Comparison of ENCODE assay signal across 23 cellular contexts in genomic region chr12:40583743-40584142, GRCh38.
DNase-seq lines count a peak whose midpoint lies in the region; ATAC-seq, FAIRE-seq and TF ChIP-seq lines count a peak whose summit lies in the region.
"Had no signal": no experiment of that assay in that cellular context is flagged by ENCODE, and none has a peak within 500 bp of the region (broad histone marks: within the 10 kb centered on the region; RNA-seq: fewer than 3 reads in every experiment).

No MANE protein-coding gene starts in this region.

- BruUV-seq in HepG2 (replicated peaks; lab: Mats Ljungman, UMichigan): no TSS peak

- intact Hi-C loops in HepG2 (cut with micrococcal nuclease; ENCODE audit: unreplicated experiment): no loop called here
- intact Hi-C loops in right lobe of liver (cut with DNase I): no loop called here
- intact Hi-C loops in sigmoid colon (cut with DNase I): no loop called here

- no peak for TF ChIP-seq POLR2A in HepG2 (IDR thresholded peaks at IDR 0.05; ENCODE audit: insufficient read depth in 1 of 2, low read depth in 2 of 2, low read length in 2 of 2)
- no peak for TF ChIP-seq POLR2A in right lobe of liver (IDR thresholded peaks at IDR 0.05)
- TF ChIP-seq POLR2A in sigmoid colon (IDR thresholded peaks at IDR 0.05): no peak

- CTCF ChIA-PET in HepG2 (lab: Yijun Ruan, JAX; ENCODE audit: low intra/inter-chr PET ratio, low total read pairs): no interaction called here

- H3F3A ChIP-seq in neural cell (ENCODE audit: insufficient read depth, low read length, poor library complexity, severe bottlenecking) (no peaks in the 10 kb centered on the region), smooth muscle cell (ENCODE audit: low read depth) (no peaks in the 10 kb centered on the region)

- TF ChIP-seq EP300 in HepG2 (IDR thresholded peaks at IDR 0.05; ENCODE audit: low read depth in 2 of 2, low read length in 2 of 2): no peak
- no peak for TF ChIP-seq EP300 in HepG2 (CRISPR knock-in tag; IDR thresholded peaks at IDR 0.05; ENCODE audit: borderline replicate concordance)
- TF ChIP-seq EP300 in neural cell (conservative IDR thresholded peaks at IDR 0.05; ENCODE audit: poor library complexity, severe bottlenecking): no peak
- TF ChIP-seq EP300 in sigmoid colon (IDR thresholded peaks at IDR 0.05): no peak

- POLR2A ChIA-PET in HepG2 (lab: Yijun Ruan, JAX): no interaction called here

- FAIRE-seq in HepG2 (lab: Jason Lieb, UNC) (no peak), bronchial epithelial cell (lab: Jason Lieb, UNC) (no peak)
- FAIRE-seq: A204.1, H54 had no signal

- DNase-seq in HepG2 (ENCODE audit: low spot score): no peak
- DNase-seq in right lobe of liver: no peak
- peak; percentile 4 for DNase-seq in NCI-H69 (lab: John Stamatoyannopoulos, UW)
- peak; percentile 9 for DNase-seq in bronchial epithelial cell (ENCODE audit: low read depth)
- no peak for DNase-seq in sigmoid colon
- no peak for DNase-seq in smooth muscle cell (lab: John Stamatoyannopoulos, UW; ENCODE audit: unreplicated experiment)
- DNase-seq in NK-92 treated with Interleukin-12 subunit alpha and Interleukin-12 subunit beta, amount 100 ng/mL, for 24 hours (lab: John Stamatoyannopoulos, UW): no peak
- DNase-seq: ACHN; BE2C; C1 segment of cervical spinal cord; CD4-positive, CD25-positive, alpha-beta regulatory T cell; CD8-positive, alpha-beta memory T cell; COR-L47; DMS79 treated with DMSO at 0.1 percent for 48 hours; GF-D8; HFFc6; KG1 had no signal

- H3K4me2 ChIP-seq in HepG2 (ENCODE audit: low read depth, low read length): no peak overlapping the region
- no peak overlapping the region for H3K4me2 ChIP-seq in neural cell (ENCODE audit: low read length)
- no peak overlapping the region for H3K4me2 ChIP-seq in smooth muscle cell
- H3K4me2 ChIP-seq: GM23338 had no signal

- TF ChIP-seq CTCF in HepG2 (CRISPR knock-in tag; IDR thresholded peaks at IDR 0.05) (no peak), right lobe of liver (IDR thresholded peaks at IDR 0.05) (no peak), bronchial epithelial cell (IDR thresholded peaks at IDR 0.05; ENCODE audit: insufficient read depth, low read length, severe bottlenecking) (no peak), neural cell (IDR thresholded peaks at IDR 0.05; ENCODE audit: poor library complexity, severe bottlenecking) (peak; percentile 22), sigmoid colon (IDR thresholded peaks at IDR 0.05) (no peak), smooth muscle cell (IDR thresholded peaks at IDR 0.05; ENCODE audit: borderline replicate concordance, insufficient read depth, poor library complexity, severe bottlenecking) (no peak)

- TF ChIP-seq RAD21 in HepG2 (CRISPR knock-in tag; IDR thresholded peaks at IDR 0.05) (no peak), neural cell (conservative IDR thresholded peaks at IDR 0.05) (peak; percentile 37)

- H3K36me3 ChIP-seq in HepG2 (replicated peaks in 1 of 2; ENCODE audit: control insufficient read depth in 1 of 2, insufficient read depth in 2 of 2, low read length in 2 of 2): no peaks in the 10 kb centered on the region
- H3K36me3 ChIP-seq in right lobe of liver: no peaks in the 10 kb centered on the region
- H3K36me3 ChIP-seq in bronchial epithelial cell (ENCODE audit: control insufficient read depth, insufficient read depth, low read length): no peaks in the 10 kb centered on the region
- no peaks in the 10 kb centered on the region for H3K36me3 ChIP-seq in neural cell (ENCODE audit: insufficient read depth, low read length)
- no peaks in the 10 kb centered on the region for H3K36me3 ChIP-seq in sigmoid colon
- H3K36me3 ChIP-seq in smooth muscle cell (ENCODE audit: low read depth): no peaks in the 10 kb centered on the region
- H3K36me3 ChIP-seq: BE2C had no signal

- in situ Hi-C loops in HepG2 (cut with HindIII; ENCODE audit: extremely low pct_ligation_motif_present, low pct_unique_long_range_greater_than_20kb): no loop called here

- H4K20me1 ChIP-seq in HepG2 (ENCODE audit: insufficient read depth, low read length) (no peaks in the 10 kb centered on the region), neural cell (ENCODE audit: insufficient read depth) (no peaks in the 10 kb centered on the region), smooth muscle cell (ENCODE audit: low read depth) (no peaks in the 10 kb centered on the region)

- no peak for ATAC-seq in HepG2
- no peak for ATAC-seq in right lobe of liver
- ATAC-seq: GM23338, HCT116 had no signal

- H2AFZ ChIP-seq in HepG2 (ENCODE audit: low read length) (no peak overlapping the region), neural cell (ENCODE audit: low read depth, low read length) (no peak overlapping the region), smooth muscle cell (ENCODE audit: low read depth) (no peak overlapping the region)
- H2AFZ ChIP-seq: GM23338 had no signal

- peaks cover 92% of the 10 kb centered on the region for H3K9me3 ChIP-seq in HepG2 (ENCODE audit: low read length)
- H3K9me3 ChIP-seq in right lobe of liver: no peaks in the 10 kb centered on the region
- H3K9me3 ChIP-seq in neural cell (ENCODE audit: low read length): no peaks in the 10 kb centered on the region
- H3K9me3 ChIP-seq in sigmoid colon: peaks cover 0 to 6% (median 0%) of the 10 kb centered on the region in 4 donors
- H3K9me3 ChIP-seq in smooth muscle cell (replicated peaks; ENCODE audit: low read depth): no peaks in the 10 kb centered on the region
- H3K9me3 ChIP-seq: BE2C had no signal

- H3K9ac ChIP-seq in HepG2 (ENCODE audit: insufficient read depth, low read depth, low read length): no peak overlapping the region
- no peak overlapping the region for H3K9ac ChIP-seq in neural cell (ENCODE audit: low read length)
- H3K9ac ChIP-seq in smooth muscle cell (ENCODE audit: low read depth): no peak overlapping the region

- H3K27me3 ChIP-seq in HepG2 (ENCODE audit: control insufficient read depth in 1 of 2, insufficient read depth in 2 of 2, low read length in 2 of 2): no peaks in the 10 kb centered on the region
- H3K27me3 ChIP-seq in right lobe of liver: no peaks in the 10 kb centered on the region
- no peaks in the 10 kb centered on the region for H3K27me3 ChIP-seq in bronchial epithelial cell (ENCODE audit: control insufficient read depth, insufficient read depth, low read length)
- no peaks in the 10 kb centered on the region for H3K27me3 ChIP-seq in neural cell (ENCODE audit: insufficient read depth, low read depth, low read length)
- no peaks in the 10 kb centered on the region for H3K27me3 ChIP-seq in sigmoid colon
- H3K27me3 ChIP-seq in smooth muscle cell (ENCODE audit: low read depth): no peaks in the 10 kb centered on the region
- H3K27me3 ChIP-seq: BE2C had no signal

- H3K9me2 ChIP-seq in neural cell (ENCODE audit: insufficient read depth, low read length): no peaks in the 10 kb centered on the region

- H3K4me3 ChIP-seq in HepG2 (replicated peaks in 1 of 3; ENCODE audit: insufficient read depth in 1 of 3, low read depth in 2 of 3, low read length in 3 of 3) (no peak overlapping the region), right lobe of liver (no peak overlapping the region), bronchial epithelial cell (ENCODE audit: low read depth, low read length) (no peak overlapping the region), neural cell (ENCODE audit: low read length) (peak overlapping the region; percentile 6), sigmoid colon (no peak overlapping the region), smooth muscle cell (no peak overlapping the region)
- H3K4me3 ChIP-seq: GM23338 had no signal

- H3K27ac ChIP-seq in HepG2 (ENCODE audit: extremely low read length, insufficient read depth, low read length) (no peak overlapping the region), right lobe of liver (no peak overlapping the region), neural cell (ENCODE audit: low read length) (no peak overlapping the region), sigmoid colon (no peak overlapping the region), smooth muscle cell (ENCODE audit: low read depth) (no peak overlapping the region)
- H3K27ac ChIP-seq: HL-60 had no signal

- H3K4me1 ChIP-seq in HepG2 (ENCODE audit: insufficient read depth, low read length): no peaks in the 10 kb centered on the region
- H3K4me1 ChIP-seq in right lobe of liver: no peaks in the 10 kb centered on the region
- H3K4me1 ChIP-seq in sigmoid colon: no peaks in the 10 kb centered on the region
- H3K4me1 ChIP-seq in smooth muscle cell (ENCODE audit: low read depth): no peaks in the 10 kb centered on the region
- H3K4me1 ChIP-seq: BE2C had no signal

- no peaks in the 10 kb centered on the region for H3K79me2 ChIP-seq in HepG2 (ENCODE audit: insufficient read depth, low read length)
- H3K79me2 ChIP-seq in neural cell (replicated peaks; ENCODE audit: insufficient read depth, low read length): no peaks in the 10 kb centered on the region
- H3K79me2 ChIP-seq in smooth muscle cell (ENCODE audit: low read depth): no peaks in the 10 kb centered on the region

TF ChIP-seq in HepG2, 621 proteins besides CTCF, POLR2A, EP300 and RAD21 (continues in another document):
- TF ChIP-seq ZNF766 (CRISPR knock-in tag; IDR thresholded peaks at IDR 0.05; ENCODE audit: borderline replicate concordance): no peak
- 0 out of 2 replicates have a peak, but pooled peaks have one; percentile 31 for TF ChIP-seq CEBPB (IDR thresholded peaks at IDR 0.05; ENCODE audit: borderline replicate concordance, low read depth, low read length)
- no peak for TF ChIP-seq KDM4B (CRISPR knock-in tag; IDR thresholded peaks at IDR 0.05)
- TF ChIP-seq MBNL3 (CRISPR knock-in tag; conservative IDR thresholded peaks at IDR 0.05): no peak
- TF ChIP-seq MAZ (IDR thresholded peaks at IDR 0.05; ENCODE audit: borderline replicate concordance, low read depth, low read length): no peak
- TF ChIP-seq MAZ (CRISPR knock-in tag; IDR thresholded peaks at IDR 0.05; ENCODE audit: low read depth): no peak
- no peak for TF ChIP-seq EEA1 (CRISPR knock-in tag; IDR thresholded peaks at IDR 0.05; ENCODE audit: borderline replicate concordance)
- no peak for TF ChIP-seq FOSL2 (CRISPR knock-in tag; IDR thresholded peaks at IDR 0.05)
- no peak for TF ChIP-seq ATF7-NPFF (CRISPR knock-in tag; IDR thresholded peaks at IDR 0.05; ENCODE audit: low read depth)

TF ChIP-seq in neural cell, 6 proteins besides CTCF, POLR2A, EP300 and RAD21 (continues in another document):
- TF ChIP-seq TAF1 (IDR thresholded peaks at IDR 0.05; ENCODE audit: low read depth) (no peak), POLR2AphosphoS5 (IDR thresholded peaks at IDR 0.05) (no peak), SMC3 (conservative IDR thresholded peaks at IDR 0.05; ENCODE audit: poor library complexity) (no peak), MXI1 (conservative IDR thresholded peaks at IDR 0.05; ENCODE audit: poor library complexity, severe bottlenecking) (no peak)

Comparison
In these comparisons a context has a peak if more than half of its experiments do, and no peak if none do; other contexts are left out.
1. DNase-seq: peak in NCI-H69 (single experiment) and bronchial epithelial cell (single experiment); none in HepG2 (single experiment), right lobe of liver (0 of 3), sigmoid colon (single experiment), smooth muscle cell (single experiment) and NK-92 treated with Interleukin-12 subunit alpha and Interleukin-12 subunit beta, amount 100 ng/mL, for 24 hours (single experiment).